ENCODE assay signal across 19 cellular contexts in the genomic region with DNA sequence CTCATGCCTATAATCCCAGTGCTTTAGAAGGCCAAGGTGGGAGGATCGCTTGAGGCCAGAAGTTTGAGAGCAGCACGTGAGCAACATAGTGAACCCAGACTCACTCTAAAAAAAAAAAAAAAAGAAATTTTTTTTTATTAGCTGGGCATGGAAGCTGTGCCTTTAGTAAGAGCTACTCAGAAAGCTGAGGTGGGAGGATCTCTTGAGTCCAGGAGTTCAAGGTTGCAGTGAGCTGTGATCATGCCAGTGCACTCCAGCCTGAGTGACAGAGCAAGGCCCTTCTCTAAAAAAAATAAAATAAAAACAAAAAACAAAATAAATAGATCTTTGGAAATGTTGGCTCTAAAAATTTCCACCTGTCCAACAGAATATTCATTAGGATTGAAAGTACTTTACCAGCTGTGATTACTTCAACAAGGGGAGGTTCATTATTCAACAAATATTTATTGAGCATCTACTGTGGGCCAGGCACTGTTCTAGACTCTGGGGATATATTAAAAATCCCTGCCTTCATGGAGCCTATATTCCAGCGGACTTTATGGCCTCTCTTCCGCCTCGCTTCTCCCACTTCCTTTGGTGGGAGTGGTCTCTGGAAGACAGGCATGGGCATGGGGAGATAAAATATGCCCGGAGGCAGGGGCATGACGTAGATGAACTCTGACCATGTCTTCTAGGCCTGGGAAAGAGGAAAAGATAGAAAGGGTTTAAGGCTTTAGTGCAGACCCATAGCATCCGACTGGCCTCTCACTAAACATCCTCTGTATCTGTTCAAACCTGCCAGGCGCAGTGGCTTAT.
"Had no signal": no experiment of that assay in that cellular context is flagged by ENCODE, and none has a peak within 500 bp of the region (broad histone marks: within the 10 kb centered on the region; RNA-seq: fewer than 3 reads in every experiment).

No MANE protein-coding gene starts in this region.

- H3K4me3 ChIP-seq: coronary artery, gastroesophageal sphincter, heart right ventricle had no signal

- H3K9ac ChIP-seq: parathyroid adenoma had no signal

- H3K27me3 ChIP-seq: gastroesophageal sphincter, heart right ventricle had no signal

- DNase-seq: activated CD4-positive, alpha-beta T cell treated with anti-CD3 and anti-CD28 coated beads, Interleukin-2, amount 10 ng/mL, durations not matched to agents 24 days and 14 days; activated CD4-positive, CD25-positive, alpha-beta regulatory T cell; activated CD8-positive, alpha-beta memory T cell treated with anti-CD3 and anti-CD28 coated beads, Interleukin-2, amount 50 U/mL, for 4 hours; activated CD8-positive, alpha-beta T cell treated with anti-CD3 and anti-CD28 coated beads, Interleukin-2, amount 10 ng/mL, durations not matched to agents 7 days and 5 days; activated gamma-delta T cell treated with Interleukin-2 at 50 U/mL for 16 hours; activated T-cell treated with anti-CD3 and anti-CD28 coated beads, Interleukin-2, amount 50 U/mL, for 48 hours; amniotic stem cell; central memory CD4-positive, alpha-beta T cell; effector CD4-positive, alpha-beta T cell; naive B cell; stimulated activated CD4-positive, alpha-beta T cell treated with anti-CD3 and anti-CD28 coated beads, Interleukin-4, amount 100 ng/mL, for 4 hours; stimulated activated CD8-positive, alpha-beta memory T cell treated with anti-CD3 and anti-CD28 coated beads, Interleukin-4, amount 100 ng/mL, for 48 hours; stimulated activated naive CD4-positive, alpha-beta T cell treated with Interleukin-2 at 50 U/mL for 16 hours had no signal

- H3K9me3 ChIP-seq: gastroesophageal sphincter, heart right ventricle had no signal

- H3K27ac Mint-ChIP-seq: activated CD4-positive, alpha-beta T cell treated with anti-CD3 and anti-CD28 coated beads, Interleukin-2, amount 10 ng/mL, durations not matched to agents 24 days and 14 days; activated CD8-positive, alpha-beta T cell treated with anti-CD3 and anti-CD28 coated beads, Interleukin-2, amount 10 ng/mL, durations not matched to agents 7 days and 5 days; activated naive CD8-positive, alpha-beta T cell had no signal

- H3K79me2 ChIP-seq: parathyroid adenoma had no signal

- H3K4me1 Mint-ChIP-seq: naive B cell had no signal

- H3K36me3 Mint-ChIP-seq: activated naive CD8-positive, alpha-beta T cell; brain; naive B cell had no signal

- H3K9me3 Mint-ChIP-seq: activated CD4-positive, alpha-beta T cell treated with anti-CD3 and anti-CD28 coated beads, Interleukin-2, amount 10 ng/mL, durations not matched to agents 24 days and 14 days; brain; naive B cell had no signal

- H3K4me3 Mint-ChIP-seq: activated CD4-positive, alpha-beta T cell treated with anti-CD3 and anti-CD28 coated beads, Interleukin-2, amount 10 ng/mL, durations not matched to agents 24 days and 14 days; activated CD8-positive, alpha-beta T cell treated with anti-CD3 and anti-CD28 coated beads, Interleukin-2, amount 10 ng/mL, durations not matched to agents 7 days and 5 days; activated naive CD8-positive, alpha-beta T cell; brain; naive B cell had no signal

- H3K36me3 ChIP-seq: gastroesophageal sphincter, heart right ventricle had no signal
